In genomic region chr6:4608361-4609115, GRCh38 we compare ENCODE assay signal across 16 cellular contexts.
DNase-seq lines count a peak whose midpoint lies in the region; ATAC-seq and TF ChIP-seq lines count a peak whose summit lies in the region.
"Had no signal": no experiment of that assay in that cellular context is flagged by ENCODE, and none has a peak within 500 bp of the region (broad histone marks: within the 10 kb centered on the region; RNA-seq: fewer than 3 reads in every experiment).

No MANE protein-coding gene starts in this region.

- H3K27me3 Mint-ChIP-seq in neural progenitor cell (ENCODE audit: insufficient read depth, low read depth), result peaks cover 6% of the 10 kb centered on the region
- H3K27me3 Mint-ChIP-seq: type B pancreatic cell had no signal

- H3K27ac Mint-ChIP-seq in stimulated activated effector memory CD8-positive, alpha-beta T cell treated with anti-CD3 and anti-CD28 coated beads, Interleukin-12 subunit alpha, Interleukin-12 subunit beta, amount 100 ng/mL, for 72 hours, result no peak overlapping the region
- H3K27ac Mint-ChIP-seq in neural progenitor cell, result no peak overlapping the region
- H3K27ac Mint-ChIP-seq: activated CD4-positive, alpha-beta T cell treated with anti-CD3 and anti-CD28 coated beads for 36 hours; CD4-positive, alpha-beta T cell; type B pancreatic cell had no signal

- no peak overlapping the region for H2AFZ ChIP-seq in neural progenitor cell (replicated peaks)

- H3K36me3 ChIP-seq in neural progenitor cell (no peaks in the 10 kb centered on the region), spleen (no peaks in the 10 kb centered on the region)
- H3K36me3 ChIP-seq: esophagus squamous epithelium had no signal

- peak overlapping the region; percentile 83 for H3K27ac ChIP-seq in angular gyrus (ENCODE audit: low read depth, low read length)
- peak overlapping the region; percentile 79 for H3K27ac ChIP-seq in layer of hippocampus (ENCODE audit: low read depth, low read length)
- H3K27ac ChIP-seq in neural progenitor cell, result no peak overlapping the region
- H3K27ac ChIP-seq in spleen, result no peak overlapping the region

- no peak for ATAC-seq in stimulated activated effector memory CD8-positive, alpha-beta T cell treated with anti-CD3 and anti-CD28 coated beads, Interleukin-12 subunit alpha, Interleukin-12 subunit beta, amount 100 ng/mL, for 72 hours
- ATAC-seq: activated CD4-positive, alpha-beta T cell treated with anti-CD3 and anti-CD28 coated beads for 36 hours; Right ventricle myocardium inferior had no signal

- H4K20me1 ChIP-seq in neural progenitor cell (ENCODE audit: low read depth), result no peaks in the 10 kb centered on the region

- peaks cover 57% of the 10 kb centered on the region for H3K4me1 Mint-ChIP-seq in stimulated activated effector memory CD8-positive, alpha-beta T cell treated with anti-CD3 and anti-CD28 coated beads, Interleukin-12 subunit alpha, Interleukin-12 subunit beta, amount 100 ng/mL, for 72 hours
- H3K4me1 Mint-ChIP-seq in neural progenitor cell, result peaks cover 14% of the 10 kb centered on the region

- peak overlapping the region; percentile 31 for H3K4me3 Mint-ChIP-seq in stimulated activated effector memory CD8-positive, alpha-beta T cell treated with anti-CD3 and anti-CD28 coated beads, Interleukin-12 subunit alpha, Interleukin-12 subunit beta, amount 100 ng/mL, for 72 hours
- H3K4me3 Mint-ChIP-seq in neural progenitor cell, result no peak overlapping the region
- H3K4me3 Mint-ChIP-seq: activated CD4-positive, alpha-beta T cell treated with anti-CD3 and anti-CD28 coated beads for 36 hours; CD4-positive, alpha-beta T cell had no signal

- TF ChIP-seq CTCF in neural progenitor cell (IDR thresholded peaks at IDR 0.05) (no peak), spleen (IDR thresholded peaks at IDR 0.05 in 8 of 11, conservative IDR thresholded peaks at IDR 0.05 in 3 of 11) (no peak)

- H3K36me3 Mint-ChIP-seq in stimulated activated effector memory CD8-positive, alpha-beta T cell treated with anti-CD3 and anti-CD28 coated beads, Interleukin-12 subunit alpha, Interleukin-12 subunit beta, amount 100 ng/mL, for 72 hours, result no peaks in the 10 kb centered on the region
- no peaks in the 10 kb centered on the region for H3K36me3 Mint-ChIP-seq in neural progenitor cell
- H3K36me3 Mint-ChIP-seq: type B pancreatic cell had no signal

- H3K27me3 ChIP-seq in layer of hippocampus (ENCODE audit: control insufficient read depth, insufficient read depth, low read length) (no peaks in the 10 kb centered on the region), neural progenitor cell (no peaks in the 10 kb centered on the region), spleen (replicated peaks in 1 of 7) (peaks cover 0 to 5% (median 0%) of the 10 kb centered on the region in 7 donors)
- H3K27me3 ChIP-seq: esophagus squamous epithelium had no signal

- DNase-seq in NCI-H187 (lab: John Stamatoyannopoulos, UW), result peak; percentile 40 to 59
- DNase-seq in stimulated activated effector memory CD8-positive, alpha-beta T cell treated with anti-CD3 and anti-CD28 coated beads, Interleukin-12 subunit alpha, Interleukin-12 subunit beta, amount 100 ng/mL, for 72 hours (ENCODE audit: low spot score in 2 of 2), result no peak
- no peak for DNase-seq in NCI-H748 (lab: John Stamatoyannopoulos, UW; ENCODE audit: unreplicated experiment)
- no peak for DNase-seq in neural progenitor cell (ENCODE audit: low spot score)
- DNase-seq in spleen, result no peak
- DNase-seq: activated CD4-positive, alpha-beta T cell treated with anti-CD3 and anti-CD28 coated beads for 36 hours; CD4-positive, alpha-beta T cell; esophagus squamous epithelium; GDM1; mammary epithelial cell; NCI-H526 treated with DMSO at 0.1 percent for 48 hours; stimulated activated CD4-positive, alpha-beta T cell treated with anti-CD3 and anti-CD28 coated beads, Interleukin-15, amount 100 ng/mL, for 24 hours had no signal

- intact Hi-C loops in spleen (cut with DNase I; ENCODE audit: low total_unique reads), result no loop called here

- no peaks in the 10 kb centered on the region for H3K9me3 Mint-ChIP-seq in stimulated activated effector memory CD8-positive, alpha-beta T cell treated with anti-CD3 and anti-CD28 coated beads, Interleukin-12 subunit alpha, Interleukin-12 subunit beta, amount 100 ng/mL, for 72 hours
- no peaks in the 10 kb centered on the region for H3K9me3 Mint-ChIP-seq in neural progenitor cell
- H3K9me3 Mint-ChIP-seq: CD4-positive, alpha-beta T cell had no signal

- H3K9me3 ChIP-seq in neural progenitor cell (ENCODE audit: low read depth) (no peaks in the 10 kb centered on the region), spleen (no peaks in the 10 kb centered on the region)
- H3K9me3 ChIP-seq: esophagus squamous epithelium had no signal

- no peaks in the 10 kb centered on the region for H3F3A ChIP-seq in neural progenitor cell (ENCODE audit: low read depth)

- H3K79me2 ChIP-seq in neural progenitor cell (ENCODE audit: low read depth), result no peaks in the 10 kb centered on the region

- 80 to 85% (median 82%) methylated on average over 20 to 23 of the region's 23 CpGs for WGBS in spleen, 5 donors

- no peak overlapping the region for H3K4me3 ChIP-seq in neural progenitor cell
- H3K4me3 ChIP-seq in spleen, result no peak overlapping the region
- H3K4me3 ChIP-seq: esophagus squamous epithelium had no signal

- H3K9ac ChIP-seq in neural progenitor cell, result no peak overlapping the region

- H3K4me1 ChIP-seq in neural progenitor cell, result no peaks in the 10 kb centered on the region
- peaks cover 0 to 34% (median 5%) of the 10 kb centered on the region in 6 donors for H3K4me1 ChIP-seq in spleen

- H3K4me2 ChIP-seq in neural progenitor cell, result no peak overlapping the region

- no peak for TF ChIP-seq POLR2A in spleen (IDR thresholded peaks at IDR 0.05)

Comparison
In these comparisons a context has a peak if more than half of its experiments do, and no peak if none do; other contexts are left out.
1. DNase-seq: peak in NCI-H187 (2 of 2); none in stimulated activated effector memory CD8-positive, alpha-beta T cell treated with anti-CD3 and anti-CD28 coated beads, Interleukin-12 subunit alpha, Interleukin-12 subunit beta, amount 100 ng/mL, for 72 hours (0 of 2), NCI-H748 (single experiment), neural progenitor cell (single experiment) and spleen (single experiment).
2. H3K27ac ChIP-seq: peak in angular gyrus (single experiment) and layer of hippocampus (single experiment); none in neural progenitor cell (single experiment) and spleen (0 of 8).